ENCODE assay signal across 22 cellular contexts in genomic region chr10:68542046-68542445, GRCh38. TPM values are rescaled to one million over a fixed set of nuclear protein-coding genes. Genes with fewer than 3 reads are reported as not detected.
DNase-seq lines count a peak whose midpoint lies in the region; ATAC-seq, FAIRE-seq and TF ChIP-seq lines count a peak whose summit lies in the region.
"Had no signal": no experiment of that assay in that cellular context is flagged by ENCODE, and none has a peak within 500 bp of the region (broad histone marks: within the 10 kb centered on the region; RNA-seq: fewer than 3 reads in every experiment).

No MANE protein-coding gene starts in this region.

- no peaks in the 10 kb centered on the region; the same call in 1 of the 2 replicates for H3K27me3 Mint-ChIP-seq in HFFc6 (ENCODE audit: insufficient read depth)
- H3K27me3 Mint-ChIP-seq: activated T-cell treated with anti-CD3 and anti-CD28 coated beads, Interleukin-2, amount 50 U/mL, for 24 hours; IgD-negative memory B cell had no signal

- H3K4me3 Mint-ChIP-seq in HFFc6: no peak overlapping the region
- H3K4me3 Mint-ChIP-seq: activated naive CD8-positive, alpha-beta T cell treated with anti-CD3 and anti-CD28 coated beads, Interleukin-2, amount 10 ng/mL, durations not matched to agents 7 days and 5 days; activated T-cell treated with anti-CD3 and anti-CD28 coated beads, Interleukin-2, amount 50 U/mL, for 24 hours; IgD-negative memory B cell had no signal

- H3K27ac ChIP-seq in K562 (ENCODE audit: extremely low read depth, low read depth, low read length) (peak overlapping the region; percentile 48; the same call in 1 of the 3 replicates), mesenchymal stem cell (ENCODE audit: low read length, poor library complexity, severe bottlenecking) (no peak overlapping the region)
- H3K27ac ChIP-seq: cardiac muscle cell, vagina had no signal

- DNase-seq in AG08395 (ENCODE audit: low spot score): peak; percentile 34
- peak; percentile 53 for DNase-seq in HFFc6
- DNase-seq in K562 (ENCODE audit: extremely low read depth in 1 of 4, low spot score in 3 of 4): no peak
- peak; percentile 47 for DNase-seq in mesenchymal stem cell
- DNase-seq in SW 1271 (lab: John Stamatoyannopoulos, UW): no peak
- DNase-seq in left colon: no peak
- no peak for DNase-seq in SIG-M5 treated with dmso at 0.1 percent for 504 hours (lab: John Stamatoyannopoulos, UW; ENCODE audit: unreplicated experiment)
- DNase-seq: activated CD4-positive, alpha-beta T cell treated with anti-CD3 and anti-CD28 coated beads, Interleukin-2, amount 50 U/mL, for 1 hour; activated naive CD8-positive, alpha-beta T cell treated with anti-CD3 and anti-CD28 coated beads, Interleukin-2, amount 10 ng/mL, durations not matched to agents 7 days and 5 days; activated T-cell treated with anti-CD3 and anti-CD28 coated beads, Interleukin-2, amount 50 U/mL, for 24 hours; COR-L47; effector CD8-positive, alpha-beta T cell; hypothalamus; mucosa of descending colon; NCI-H1092 treated with DMSO at 0.1 percent for 48 hours; NCI-H2107; occipital lobe; substantia nigra had no signal

- TF ChIP-seq EP300 in K562 (IDR thresholded peaks at IDR 0.05; ENCODE audit: low read length): no peak

- no peaks in the 10 kb centered on the region for H3K9me1 ChIP-seq in K562 (ENCODE audit: control insufficient read depth, insufficient read depth, low read length)

- H3K36me3 ChIP-seq in K562 (ENCODE audit: control insufficient read depth, insufficient read depth, low read length) (no peaks in the 10 kb centered on the region), mesenchymal stem cell (ENCODE audit: control insufficient read depth in 1 of 2, insufficient read depth in 2 of 2, low read depth in 1 of 2, low read length in 2 of 2) (no peaks in the 10 kb centered on the region)
- H3K36me3 ChIP-seq: cardiac muscle cell, vagina had no signal

- peak overlapping the region in 1 of 2 experiments; percentile 17; a peak in 1 of 4 replicates for H3K9ac ChIP-seq in K562 (ENCODE audit: insufficient read depth in 1 of 2, low read depth in 2 of 2, low read length in 2 of 2)
- H3K9ac ChIP-seq in mesenchymal stem cell (ENCODE audit: low read length): no peak overlapping the region

- TF ChIP-seq POLR2A in K562 (conservative IDR thresholded peaks at IDR 0.05): no peak

- in situ Hi-C loops in K562 (cut with MboI): no loop called here

- H2BK12ac ChIP-seq in mesenchymal stem cell (ENCODE audit: low read length in 2 of 2): no peak overlapping the region

- CTCF ChIA-PET in K562 (lab: Yijun Ruan, JAX; ENCODE audit: low intra/inter-chr PET ratio): no interaction called here

- ATAC-seq in K562 (peak; percentile 53), GM18861 (IDR thresholded peaks at IDR 0.05; ENCODE audit: unreplicated experiment) (no peak), left colon (no peak)
- ATAC-seq: mucosa of descending colon had no signal

- peaks cover 39% of the 10 kb centered on the region for H3K4me1 Mint-ChIP-seq in HFFc6 (ENCODE audit: low read depth)
- H3K4me1 Mint-ChIP-seq: activated naive CD8-positive, alpha-beta T cell treated with anti-CD3 and anti-CD28 coated beads, Interleukin-2, amount 10 ng/mL, durations not matched to agents 7 days and 5 days; IgD-negative memory B cell had no signal

- H3K27ac Mint-ChIP-seq in HFFc6: no peak overlapping the region
- H3K27ac Mint-ChIP-seq: activated naive CD8-positive, alpha-beta T cell treated with anti-CD3 and anti-CD28 coated beads, Interleukin-2, amount 10 ng/mL, durations not matched to agents 7 days and 5 days; activated T-cell treated with anti-CD3 and anti-CD28 coated beads, Interleukin-2, amount 50 U/mL, for 24 hours had no signal

- no peaks in the 10 kb centered on the region for H3K9me3 Mint-ChIP-seq in HFFc6
- H3K9me3 Mint-ChIP-seq: activated naive CD8-positive, alpha-beta T cell treated with anti-CD3 and anti-CD28 coated beads, Interleukin-2, amount 10 ng/mL, durations not matched to agents 7 days and 5 days; activated T-cell treated with anti-CD3 and anti-CD28 coated beads, Interleukin-2, amount 50 U/mL, for 24 hours; IgD-negative memory B cell had no signal

- no peak overlapping the region for H4K8ac ChIP-seq in mesenchymal stem cell (ENCODE audit: low read length)

- H2BK120ac ChIP-seq in mesenchymal stem cell (ENCODE audit: low read depth, low read length): no peak overlapping the region

- 35% methylated on average over 5 of the region's 5 CpGs for WGBS in K562 (ENCODE audit: insufficient coverage, low coverage, missing lambda C conversion rate)
- 77% methylated on average over 5 of the region's 5 CpGs for WGBS in mesenchymal stem cell

- H4K20me1 ChIP-seq in K562 (replicated peaks; ENCODE audit: control insufficient read depth, insufficient read depth, low read length): no peaks in the 10 kb centered on the region

- intact Hi-C loops in K562 (cut with micrococcal nuclease): no loop called here
- intact Hi-C loops in left colon (cut with DNase I, micrococcal nuclease): no loop called here

- POLR2A ChIA-PET in K562 (lab: Yijun Ruan, JAX): interaction anchor here (0.6 to 2.3 kb wide), 5 partner anchors 9 to 284 kb away, joined by 3 to 11 read pairs (median 5); partner anchors contain the start of gene TET1

- TF ChIP-seq RAD21 in K562 (CRISPR knock-in tag; conservative IDR thresholded peaks at IDR 0.05 in 1 of 2, IDR thresholded peaks at IDR 0.05 in 1 of 2): no peak

- H2AK5ac ChIP-seq in mesenchymal stem cell (ENCODE audit: low read length, severe bottlenecking): no peak overlapping the region

- no TSS peak for BruUV-seq in K562 (replicated peaks; lab: Mats Ljungman, UMichigan)

- no peak overlapping the region for H2BK15ac ChIP-seq in mesenchymal stem cell (ENCODE audit: low read depth, poor library complexity, severe bottlenecking)

- no peaks in the 10 kb centered on the region for H3K36me3 Mint-ChIP-seq in HFFc6 (ENCODE audit: low read depth)
- H3K36me3 Mint-ChIP-seq: activated naive CD8-positive, alpha-beta T cell treated with anti-CD3 and anti-CD28 coated beads, Interleukin-2, amount 10 ng/mL, durations not matched to agents 7 days and 5 days had no signal

- no peaks in the 10 kb centered on the region for H3K79me1 ChIP-seq in mesenchymal stem cell (replicated peaks; ENCODE audit: low read length, poor library complexity, severe bottlenecking)

- peak overlapping the region; percentile 80 for H2AFZ ChIP-seq in K562 (ENCODE audit: low read depth, low read length)
- H2AFZ ChIP-seq in mesenchymal stem cell (ENCODE audit: low read depth, low read length): no peak overlapping the region

- no peak overlapping the region for H3K4me3 ChIP-seq in K562
- H3K4me3 ChIP-seq in mesenchymal stem cell (ENCODE audit: insufficient read depth in 1 of 2, low read depth in 1 of 2, low read length in 2 of 2): peak overlapping the region in 1 of 2 experiments; percentile 23
- H3K4me3 ChIP-seq: cardiac muscle cell, mucosa of descending colon, vagina had no signal

- H2BK5ac ChIP-seq in mesenchymal stem cell (ENCODE audit: low read depth, low read length, poor library complexity, severe bottlenecking): no peak overlapping the region

- TF ChIP-seq CTCF in HFFc6 (IDR thresholded peaks at IDR 0.05) (no peak), K562 (IDR thresholded peaks at IDR 0.05 in 2 of 3, conservative IDR thresholded peaks at IDR 0.05 in 1 of 3; ENCODE audit: insufficient read depth in 2 of 3, low read depth in 1 of 3, low read length in 3 of 3) (no peak)

- H3K4me1 ChIP-seq in K562 (replicated peaks in 1 of 2; ENCODE audit: control insufficient read depth in 2 of 2, insufficient read depth in 2 of 2, low read length in 2 of 2) (peaks cover 4 to 17% of the 10 kb centered on the region in 2 experiments; a peak in 3 of 5 replicates), mesenchymal stem cell (ENCODE audit: control insufficient read depth, insufficient read depth, low read depth, low read length) (peaks cover 1% of the 10 kb centered on the region)
- H3K4me1 ChIP-seq: vagina had no signal

- no peak overlapping the region for H3K4ac ChIP-seq in mesenchymal stem cell (ENCODE audit: low read depth in 1 of 2, low read length in 2 of 2)

- no peak overlapping the region for H4K91ac ChIP-seq in mesenchymal stem cell (ENCODE audit: low read length)

- H3K79me2 ChIP-seq in K562 (ENCODE audit: control insufficient read depth, insufficient read depth, low read length): no peaks in the 10 kb centered on the region

- H3K14ac ChIP-seq in mesenchymal stem cell (ENCODE audit: low read length in 2 of 2): no peak overlapping the region

- H3K9me3 ChIP-seq in K562 (replicated peaks; ENCODE audit: control insufficient read depth, insufficient read depth, low read depth, low read length) (no peaks in the 10 kb centered on the region), mesenchymal stem cell (ENCODE audit: control insufficient read depth, low read length) (no peaks in the 10 kb centered on the region)
- H3K9me3 ChIP-seq: mucosa of descending colon, vagina had no signal

- H3K27me3 ChIP-seq in K562 (ENCODE audit: control insufficient read depth in 2 of 2, insufficient read depth in 2 of 2, low read length in 2 of 2) (no peaks in the 10 kb centered on the region), mesenchymal stem cell (ENCODE audit: control insufficient read depth in 1 of 2, insufficient read depth in 1 of 2, low read length in 2 of 2) (no peaks in the 10 kb centered on the region)
- H3K27me3 ChIP-seq: cardiac muscle cell, vagina had no signal

- no peak overlapping the region; the same call in 1 of the 2 replicates for H3K4me2 ChIP-seq in K562 (ENCODE audit: insufficient read depth, low read length)
- H3K4me2 ChIP-seq in mesenchymal stem cell (ENCODE audit: low read length, poor library complexity, severe bottlenecking): no peak overlapping the region

- no peak overlapping the region for H3K23ac ChIP-seq in mesenchymal stem cell (ENCODE audit: low read length in 2 of 2)

- no peak for FAIRE-seq in K562 (lab: Jason Lieb, UNC)

- H3K18ac ChIP-seq in mesenchymal stem cell (ENCODE audit: low read depth in 1 of 2, low read length in 2 of 2): no peak overlapping the region

RNA-seq across cellular contexts. Expression of gene SLC25A16, which starts 14.7 kb away (rescaled TPM):
- 10 to 100 TPM; 19.4 to 30.8 (median 28.4) TPM for total RNA-seq in HFFc6 (2021; fragmentation: NEBNext Ultra II Directional; extraction: Animal tissue kit (Norgen Biotek cat#: 25700))
- total RNA-seq in K562 (2011; cell fraction: chromatin; rRNA removed; ENCODE audit: low replicate concordance): 154 and 293 TPM in 2 replicates
- 80.4 and 84.5 TPM in 2 replicates for total RNA-seq in K562 (2011; cell fraction: nucleolus; rRNA removed)
- total RNA-seq in K562 (2011; cell fraction: nucleoplasm; rRNA removed): 109 and 132 TPM in 2 replicates
- total RNA-seq in K562 (2014; rRNA removed): 7.5 and 9.0 TPM in 2 replicates
- total RNA-seq in K562 (2014; rRNA removed; fragmentation: Illumina TruSeq; extraction: Trizol): 25.7 and 32.0 TPM in 2 replicates
- 16.7 and 16.8 TPM in 2 replicates for total RNA-seq in K562 (2015; rRNA removed; fragmentation: Illumina TruSeq; extraction: Trizol)
- 21.9 and 24.1 TPM in 2 replicates for total RNA-seq in K562 (2021)
- 26.0 and 28.5 TPM in 2 replicates for polyA plus RNA-seq in K562 (2011; rRNA removed)
- 6.3 and 11.1 TPM in 2 replicates for polyA plus RNA-seq in K562 (2011; cell fraction: cytosol; rRNA removed)
- polyA plus RNA-seq in K562 (2011; cell fraction: nucleus; rRNA removed): 49.8 and 58.5 TPM in 2 replicates
- 6.7 and 9.8 TPM in 2 replicates for polyA plus RNA-seq in K562 (2012)
- 9.6 and 12.0 TPM in 2 replicates for polyA plus RNA-seq in K562 (2014; fragmentation: Illumina TruSeq; extraction: Trizol)
- 1 to 10 TPM; 2.7 to 5.1 TPM for polyA plus RNA-seq in K562 (2014; fragmentation: Nextera tagmentation; extraction: Ambion mirVana)
- polyA plus RNA-seq in K562 (2014; rRNA removed): 20.0 and 24.6 TPM in 2 replicates
- polyA minus RNA-seq in K562 (2011; rRNA and poly(A)+ RNA removed): 36.2 and 41.9 TPM in 2 replicates
- 22.1 and 26.7 TPM in 2 replicates for polyA minus RNA-seq in K562 (2011; cell fraction: cytosol; rRNA and poly(A)+ RNA removed)
- polyA minus RNA-seq in K562 (2011; cell fraction: nucleus; rRNA and poly(A)+ RNA removed): 18.6 and 24.5 TPM in 2 replicates
- 16.5 TPM for polyA plus RNA-seq in mesenchymal stem cell (2013, experiment 1 of 2)
- 13.5 TPM for polyA plus RNA-seq in mesenchymal stem cell (2013, experiment 2 of 2)
- 10 to 100 TPM; 24.3 to 25.3 TPM for total RNA-seq in left colon

RNA-seq across cellular contexts. Expression of gene TET1, which starts 18.1 kb away (rescaled TPM):
- total RNA-seq in HFFc6 (2021; fragmentation: NEBNext Ultra II Directional; extraction: Animal tissue kit (Norgen Biotek cat#: 25700)): 1 to 10 TPM; 2.1 to 2.7 (median 2.5) TPM
- total RNA-seq in K562 (2011; cell fraction: chromatin; rRNA removed; ENCODE audit: low replicate concordance): 44.0 and 102 TPM in 2 replicates
- 30.5 and 40.3 TPM in 2 replicates for total RNA-seq in K562 (2011; cell fraction: nucleolus; rRNA removed)
- total RNA-seq in K562 (2011; cell fraction: nucleoplasm; rRNA removed): 50.2 and 57.9 TPM in 2 replicates
- total RNA-seq in K562 (2014; rRNA removed) (9.2 and 11.9 TPM in 2 replicates), K562 (2014; rRNA removed; fragmentation: Illumina TruSeq; extraction: Trizol) (21.0 and 22.2 TPM in 2 replicates), K562 (2015; rRNA removed; fragmentation: Illumina TruSeq; extraction: Trizol) (18.0 and 18.7 TPM in 2 replicates), K562 (2021) (20.6 and 21.3 TPM in 2 replicates), left colon (1 to 10 TPM in 1 of 2 donors, under 1 TPM in 1; 0.64 to 1.3 TPM)
- polyA plus RNA-seq in K562 (2011; rRNA removed) (11.6 and 18.9 TPM in 2 replicates), K562 (2014; fragmentation: Illumina TruSeq; extraction: Trizol) (12.6 and 16.8 TPM in 2 replicates), K562 (2014; fragmentation: Nextera tagmentation; extraction: Ambion mirVana) (1 to 10 TPM; 2.6 to 3.6 TPM), K562 (2014; rRNA removed) (5.4 and 5.9 TPM in 2 replicates)
- 4.0 and 9.4 TPM in 2 replicates for polyA plus RNA-seq in K562 (2011; cell fraction: cytosol; rRNA removed)
- 10.7 and 16.7 TPM in 2 replicates for polyA plus RNA-seq in K562 (2011; cell fraction: nucleus; rRNA removed)
- 6.8 and 8.1 TPM in 2 replicates for polyA plus RNA-seq in K562 (2012)
- 45.0 and 86.3 TPM in 2 replicates for polyA minus RNA-seq in K562 (2011; rRNA and poly(A)+ RNA removed)
- 25.9 and 31.1 TPM in 2 replicates for polyA minus RNA-seq in K562 (2011; cell fraction: cytosol; rRNA and poly(A)+ RNA removed)
- 18.4 and 50.4 TPM in 2 replicates for polyA minus RNA-seq in K562 (2011; cell fraction: nucleus; rRNA and poly(A)+ RNA removed)
- polyA plus RNA-seq in mesenchymal stem cell (2013, experiment 1 of 2): 2.2 TPM
- polyA plus RNA-seq in mesenchymal stem cell (2013, experiment 2 of 2): 2.1 TPM

Comparison
In these comparisons a context has a peak if more than half of its experiments do, and no peak if none do; other contexts are left out.
1. DNase-seq: peak in AG08395 (single experiment), HFFc6 (single experiment) and mesenchymal stem cell (single experiment); none in K562 (0 of 4), SW 1271 (0 of 2), left colon (0 of 2) and SIG-M5 treated with dmso at 0.1 percent for 504 hours (single experiment).